ENCODE assay signal across 10 cellular contexts in the genomic region with DNA sequence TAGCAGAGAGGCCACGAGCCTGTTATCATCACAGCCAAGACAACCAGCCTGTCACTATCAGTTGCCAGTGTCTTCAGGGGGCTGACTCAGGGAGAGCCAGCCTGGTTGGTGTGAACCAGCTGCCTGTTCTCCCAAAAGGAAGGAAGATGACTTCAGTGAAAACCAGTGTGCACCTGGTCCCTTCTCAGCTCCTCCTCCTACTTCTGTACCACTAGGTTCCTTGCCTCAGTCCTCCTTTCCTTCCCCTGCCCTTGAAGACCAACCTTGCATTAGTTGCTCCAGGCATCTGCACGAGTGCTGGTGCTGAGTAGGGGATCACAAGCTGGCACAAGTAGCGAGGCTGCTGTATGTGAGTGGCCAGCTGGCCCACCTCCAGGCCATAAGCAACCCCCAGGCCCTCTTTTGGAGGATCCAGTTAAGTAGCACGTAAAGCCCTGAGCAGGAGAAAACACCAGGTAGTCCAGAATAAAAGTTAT. TPM values are rescaled to one million over a fixed set of nuclear protein-coding genes. Genes with fewer than 3 reads are reported as not detected.
A peak's percentile ranks its signal among the peaks of the same experiment; 100 is the strongest.
DNase-seq lines count a peak whose midpoint lies in the region; ATAC-seq and TF ChIP-seq lines count a peak whose summit lies in the region.
"Had no signal": no experiment of that assay in that cellular context is flagged by ENCODE, and none has a peak within 500 bp of the region (broad histone marks: within the 10 kb centered on the region; RNA-seq: fewer than 3 reads in every experiment).

No MANE protein-coding gene starts in this region.

- peaks cover 20% of the 10 kb centered on the region in 2 donors for H3K36me3 ChIP-seq in body of pancreas (replicated peaks in 1 of 2; ENCODE audit: insufficient read depth in 1 of 2, low read depth in 2 of 2)
- H3K36me3 ChIP-seq in thymus (ENCODE audit: control insufficient read depth, insufficient read depth), result peaks cover 30% of the 10 kb centered on the region

- ATAC-seq in HG03064 (IDR thresholded peaks at IDR 0.05; ENCODE audit: low read depth, unreplicated experiment) (peak; percentile 31), body of pancreas (peak; percentile 21), HG02973 (IDR thresholded peaks at IDR 0.05; ENCODE audit: unreplicated experiment) (no peak)

- H3K27ac Mint-ChIP-seq in activated CD4-positive, alpha-beta T cell treated with anti-CD3 and anti-CD28 coated beads, Interleukin-2, amount 10 ng/mL, durations not matched to agents 7 days and 5 days, result peak overlapping the region; percentile 17

- H3K4me1 Mint-ChIP-seq in activated CD4-positive, alpha-beta T cell treated with anti-CD3 and anti-CD28 coated beads, Interleukin-2, amount 10 ng/mL, durations not matched to agents 7 days and 5 days, result peaks cover 12% of the 10 kb centered on the region

- TF ChIP-seq CTCF in body of pancreas (IDR thresholded peaks at IDR 0.05), result no peak

- H3K27me3 ChIP-seq in body of pancreas (no peaks in the 10 kb centered on the region), thymus (ENCODE audit: control insufficient read depth, insufficient read depth) (no peaks in the 10 kb centered on the region)

- no peak for TF ChIP-seq POLR2A in body of pancreas (IDR thresholded peaks at IDR 0.05)

- intact Hi-C loops in body of pancreas (cut with DNase I), result loop anchor here (5.0 kb wide), 1 partner anchor 64 kb away; the partner anchor contains the start of genes CCR10 and CNTNAP1

- H3K36me3 Mint-ChIP-seq in activated CD4-positive, alpha-beta T cell treated with anti-CD3 and anti-CD28 coated beads, Interleukin-2, amount 10 ng/mL, durations not matched to agents 7 days and 5 days (ENCODE audit: low read depth), result peaks cover 27% of the 10 kb centered on the region

- POLR2A ChIA-PET in activated CD4-positive, alpha-beta T cell treated with anti-CD3 and anti-CD28 coated beads, Interleukin-2, amount 10 ng/mL, durations not matched to agents 7 days and 5 days (lab: Charles Lee), result no interaction called here

- DNase-seq in activated CD4-positive, alpha-beta T cell treated with anti-CD3 and anti-CD28 coated beads, Interleukin-2, amount 10 ng/mL, durations not matched to agents 7 days and 5 days, result no peak
- no peak for DNase-seq in activated CD4-positive, alpha-beta T cell treated with anti-CD3 and anti-CD28 coated beads for 48 hours
- peak; percentile 32 to 48 (median 46) for DNase-seq in body of pancreas
- DNase-seq in superior temporal gyrus (ENCODE audit: extremely low spot score), result no peak
- no peak for DNase-seq in activated gamma-delta T cell treated with Interleukin-2 at 50 U/mL for 16 hours

- no peak overlapping the region for H3K4me3 Mint-ChIP-seq in activated CD4-positive, alpha-beta T cell treated with anti-CD3 and anti-CD28 coated beads, Interleukin-2, amount 10 ng/mL, durations not matched to agents 7 days and 5 days

- H3K4me1 ChIP-seq in body of pancreas (peaks cover 56% of the 10 kb centered on the region), thymus (ENCODE audit: control insufficient read depth, insufficient read depth, low read length) (peaks cover 14% of the 10 kb centered on the region)

- CTCF ChIA-PET in activated CD4-positive, alpha-beta T cell treated with anti-CD3 and anti-CD28 coated beads, Interleukin-2, amount 10 ng/mL, durations not matched to agents 7 days and 5 days (lab: Charles Lee), result interaction anchor here (1.1 to 3.1 kb wide), 2 partner anchors 9 to 40 kb away, joined by 3 to 13 read pairs; partner anchors contain the start of genes PSMC3IP, RETREG3 and TUBG1

- H3K27ac ChIP-seq in body of pancreas, result peak overlapping the region; percentile 73 to 86 (median 78)
- peak overlapping the region; percentile 42 for H3K27ac ChIP-seq in thymus (ENCODE audit: low read depth)
- H3K27ac ChIP-seq: C4-2B had no signal

- 30 to 31% methylated on average over 4 of the region's 4 CpGs for WGBS in body of pancreas, 2 donors
- whole genome bisulfite sequencing in thymus, result 54% methylated on average over 4 of the region's 4 CpGs

- no peaks in the 10 kb centered on the region for H3K9me3 ChIP-seq in body of pancreas
- no peaks in the 10 kb centered on the region for H3K9me3 ChIP-seq in thymus (ENCODE audit: control insufficient read depth)

- H3K27me3 Mint-ChIP-seq in activated CD4-positive, alpha-beta T cell treated with anti-CD3 and anti-CD28 coated beads, Interleukin-2, amount 10 ng/mL, durations not matched to agents 7 days and 5 days, result no peaks in the 10 kb centered on the region

- H3K4me3 ChIP-seq in body of pancreas, result no peak overlapping the region
- H3K4me3 ChIP-seq in thymus (ENCODE audit: low read length), result no peak overlapping the region
- H3K4me3 ChIP-seq: lung had no signal

- H3K9me3 Mint-ChIP-seq in activated CD4-positive, alpha-beta T cell treated with anti-CD3 and anti-CD28 coated beads, Interleukin-2, amount 10 ng/mL, durations not matched to agents 7 days and 5 days, result no peaks in the 10 kb centered on the region

RNA-seq across cellular contexts. Expression of gene TUBG1, which starts 8.5 kb away (rescaled TPM):
- total RNA-seq in activated CD4-positive, alpha-beta T cell treated with anti-CD3 and anti-CD28 coated beads, Interleukin-2, amount 10 ng/mL, durations not matched to agents 7 days and 5 days, result 10 to 100 TPM; 61.6 TPM
- total RNA-seq in body of pancreas, result 10 to 100 TPM; 17.4 to 23.1 TPM
- 11.4 TPM for polyA plus RNA-seq in thymus

RNA-seq across cellular contexts. Expression of gene RETREG3, which starts 8.8 kb away (rescaled TPM):
- total RNA-seq in activated CD4-positive, alpha-beta T cell treated with anti-CD3 and anti-CD28 coated beads, Interleukin-2, amount 10 ng/mL, durations not matched to agents 7 days and 5 days, result 10 to 100 TPM; 60.2 to 65.9 TPM
- 10 to 100 TPM; 36.9 to 42.0 TPM for total RNA-seq in body of pancreas
- polyA plus RNA-seq in thymus, result 33.7 TPM

RNA-seq across cellular contexts. Expression of gene PSMC3IP, which starts 40.5 kb away (rescaled TPM):
- total RNA-seq in activated CD4-positive, alpha-beta T cell treated with anti-CD3 and anti-CD28 coated beads, Interleukin-2, amount 10 ng/mL, durations not matched to agents 7 days and 5 days, result 10 to 100 TPM; 17.4 to 18.5 TPM
- total RNA-seq in body of pancreas, result 1 to 10 TPM in 1 of 2 donors, not detected in 1; 2.1 TPM
- polyA plus RNA-seq in thymus, result 5.1 TPM

RNA-seq across cellular contexts. Expression of gene TUBG2, which starts 41.1 kb away (rescaled TPM):
- 1 to 10 TPM; 6.7 to 7.2 TPM for total RNA-seq in activated CD4-positive, alpha-beta T cell treated with anti-CD3 and anti-CD28 coated beads, Interleukin-2, amount 10 ng/mL, durations not matched to agents 7 days and 5 days
- 10 to 100 TPM; 64.1 to 80.4 TPM for total RNA-seq in body of pancreas
- polyA plus RNA-seq in thymus, result 11.3 TPM

RNA-seq across cellular contexts. Expression of gene MLX, which starts 51.1 kb away (rescaled TPM):
- total RNA-seq in activated CD4-positive, alpha-beta T cell treated with anti-CD3 and anti-CD28 coated beads, Interleukin-2, amount 10 ng/mL, durations not matched to agents 7 days and 5 days, result 10 to 100 TPM; 56.7 to 62.3 TPM
- 10 to 100 TPM; 24.9 to 28.7 TPM for total RNA-seq in body of pancreas
- 45.2 TPM for polyA plus RNA-seq in thymus

Comparison
In these comparisons a context has a peak if more than half of its experiments do, and no peak if none do; other contexts are left out.
1. DNase-seq: peak in body of pancreas (4 of 4); none in activated CD4-positive, alpha-beta T cell treated with anti-CD3 and anti-CD28 coated beads, Interleukin-2, amount 10 ng/mL, durations not matched to agents 7 days and 5 days (single experiment), activated CD4-positive, alpha-beta T cell treated with anti-CD3 and anti-CD28 coated beads for 48 hours (single experiment), superior temporal gyrus (single experiment) and activated gamma-delta T cell treated with Interleukin-2 at 50 U/mL for 16 hours (single experiment).
2. RNA of gene PSMC3IP, which starts 40.5 kb away (total RNA-seq): 17.4 to 18.5 TPM in activated CD4-positive, alpha-beta T cell treated with anti-CD3 and anti-CD28 coated beads, Interleukin-2, amount 10 ng/mL, durations not matched to agents 7 days and 5 days; 2.1 TPM in body of pancreas; every median in the first group is over 4 times any median in the second.